8 cellular contexts compared by ENCODE assay signal in genomic region chr12:88579941-88580871, GRCh38. TPM values are rescaled to one million over a fixed set of nuclear protein-coding genes. Genes with fewer than 3 reads are reported as not detected.
DNase-seq lines count a peak whose midpoint lies in the region; ATAC-seq, FAIRE-seq and TF ChIP-seq lines count a peak whose summit lies in the region.

A gene with protein sequence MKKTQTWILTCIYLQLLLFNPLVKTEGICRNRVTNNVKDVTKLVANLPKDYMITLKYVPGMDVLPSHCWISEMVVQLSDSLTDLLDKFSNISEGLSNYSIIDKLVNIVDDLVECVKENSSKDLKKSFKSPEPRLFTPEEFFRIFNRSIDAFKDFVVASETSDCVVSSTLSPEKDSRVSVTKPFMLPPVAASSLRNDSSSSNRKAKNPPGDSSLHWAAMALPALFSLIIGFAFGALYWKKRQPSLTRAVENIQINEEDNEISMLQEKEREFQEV (minus strand): TSS chr12:88580471. CDS start chr12:88580278, 193 bp downstream.

- H3K4me3 ChIP-seq in ectodermal cell (ENCODE audit: insufficient read depth, low read depth, low read length) (peak within 1 kb of the TSS; percentile 62), liver (ENCODE audit: low read depth in 1 of 3, low read length in 3 of 3) (peak within 1 kb of the TSS; percentile 56 to 83 (median 69))

- no peaks in the 10 kb centered on the region for H3K9me3 ChIP-seq in ectodermal cell (ENCODE audit: control insufficient read depth, low read length)
- no peaks in the 10 kb centered on the region for H3K9me3 ChIP-seq in liver (ENCODE audit: control insufficient read depth in 4 of 4, low read length in 3 of 4)

- no peak for FAIRE-seq in GM12891 (lab: Jason Lieb, UNC)

- no peaks in the 10 kb centered on the region for H3K36me3 Mint-ChIP-seq in T-helper 1 cell treated with Interleukin-12 subunit alpha and Interleukin-12 subunit beta and Interleukin-4 antibody, amounts not matched to agents 30 μg/mL and 1 μg/mL, for 36 hours (ENCODE audit: low read depth)

- H3K4me3 Mint-ChIP-seq in T-helper 1 cell treated with Interleukin-12 subunit alpha and Interleukin-12 subunit beta and Interleukin-4 antibody, amounts not matched to agents 30 μg/mL and 1 μg/mL, for 36 hours: peak within 1 kb of the TSS; percentile 57

- H3K4me1 ChIP-seq in ectodermal cell (ENCODE audit: control insufficient read depth, insufficient read depth, low read length) (peaks cover 6% of the 10 kb centered on the region), liver (ENCODE audit: control insufficient read depth in 4 of 4, insufficient read depth in 4 of 4, low read length in 3 of 4) (peaks cover 0 to 18% (median 14%) of the 10 kb centered on the region in 4 donors)

- TF ChIP-seq POLR2A in GM12891 (IDR thresholded peaks at IDR 0.05; ENCODE audit: low read depth, low read length): no peak

- H3K36me3 ChIP-seq in ectodermal cell (ENCODE audit: control insufficient read depth, insufficient read depth, low read length) (no peaks in the 10 kb centered on the region), liver (ENCODE audit: control insufficient read depth in 4 of 4, insufficient read depth in 3 of 4, low read depth in 1 of 4, low read length in 3 of 4) (no peaks in the 10 kb centered on the region)

- H3K27ac Mint-ChIP-seq in T-helper 1 cell treated with Interleukin-12 subunit alpha and Interleukin-12 subunit beta and Interleukin-4 antibody, amounts not matched to agents 30 μg/mL and 1 μg/mL, for 36 hours: no peak within 1 kb of the TSS

- ATAC-seq in HG02610 (IDR thresholded peaks at IDR 0.05; ENCODE audit: unreplicated experiment): peak; percentile 79
- no peak for ATAC-seq in HG03439 (IDR thresholded peaks at IDR 0.05; ENCODE audit: unreplicated experiment)

- TF ChIP-seq RAD21 in liver (IDR thresholded peaks at IDR 0.05): peak; percentile 61 to 66

- DNase-seq in GM12891 (ENCODE audit: insufficient read length, low spot score) (peak; percentile 35), NCI-H1436 treated with DMSO at 0.1 percent for 48 hours (lab: John Stamatoyannopoulos, UW) (peak; percentile 50)
- DNase-seq in stimulated activated CD8-positive, alpha-beta memory T cell treated with anti-CD3 and anti-CD28 coated beads, Interleukin-4, amount 100 ng/mL, for 48 hours: peak; percentile 47

- peak within 1 kb of the TSS in 1 of 2 donors; percentile 19 for H3K9ac ChIP-seq in liver (ENCODE audit: low read depth in 1 of 2, low read length in 2 of 2)

- H3K27me3 ChIP-seq in ectodermal cell (ENCODE audit: control insufficient read depth, insufficient read depth, low read length, poor library complexity, severe bottlenecking) (peaks cover 62% of the 10 kb centered on the region), liver (ENCODE audit: control insufficient read depth in 4 of 4, insufficient read depth in 4 of 4, low read length in 3 of 4) (no peaks in the 10 kb centered on the region)

- H3K9me3 Mint-ChIP-seq in T-helper 1 cell treated with Interleukin-12 subunit alpha and Interleukin-12 subunit beta and Interleukin-4 antibody, amounts not matched to agents 30 μg/mL and 1 μg/mL, for 36 hours: no peaks in the 10 kb centered on the region

- H3K27ac ChIP-seq in ectodermal cell (ENCODE audit: insufficient read depth, low read depth, low read length, poor library complexity, severe bottlenecking): peak within 1 kb of the TSS; percentile 19
- peak within 1 kb of the TSS; percentile 25 to 70 for H3K27ac ChIP-seq in liver (ENCODE audit: low read depth in 1 of 2, low read length in 2 of 2)

- peaks cover 55% of the 10 kb centered on the region for H3K27me3 Mint-ChIP-seq in T-helper 1 cell treated with Interleukin-12 subunit alpha and Interleukin-12 subunit beta and Interleukin-4 antibody, amounts not matched to agents 30 μg/mL and 1 μg/mL, for 36 hours (ENCODE audit: low read depth)

- no peak for TF ChIP-seq CTCF in liver (IDR thresholded peaks at IDR 0.05; ENCODE audit: low read depth, low read length, missing input control)

- WGBS in ectodermal cell, 2 experiments: 0% methylated on average over 76 of the region's 76 CpGs
- under 1% methylated on average over 76 of the region's 76 CpGs for WGBS in liver

- peaks cover 3% of the 10 kb centered on the region for H3K4me1 Mint-ChIP-seq in T-helper 1 cell treated with Interleukin-12 subunit alpha and Interleukin-12 subunit beta and Interleukin-4 antibody, amounts not matched to agents 30 μg/mL and 1 μg/mL, for 36 hours (ENCODE audit: low read depth)

TF ChIP-seq in GM12891, 5 proteins besides CTCF, POLR2A, EP300 and RAD21:
- TF ChIP-seq POU2F2 (IDR thresholded peaks at IDR 0.05; ENCODE audit: low read depth, low read length) (no peak), TAF1 (IDR thresholded peaks at IDR 0.05; ENCODE audit: low read depth, low read length) (no peak), PAX5 (IDR thresholded peaks at IDR 0.05; ENCODE audit: insufficient read depth, low read length, severe bottlenecking) (no peak), SPI1 (IDR thresholded peaks at IDR 0.05; ENCODE audit: low read depth, low read length) (no peak), POLR2AphosphoS5 (IDR thresholded peaks at IDR 0.05; ENCODE audit: low read depth, low read length) (no peak)

TF ChIP-seq in liver, 16 proteins besides CTCF, POLR2A, EP300 and RAD21:
- TF ChIP-seq JUND (IDR thresholded peaks at IDR 0.05): no peak
- TF ChIP-seq EGR1 (IDR thresholded peaks at IDR 0.05; ENCODE audit: low read depth in 2 of 2): no peak
- no peak for TF ChIP-seq HNF4A (conservative IDR thresholded peaks at IDR 0.05)
- TF ChIP-seq, protein P1, sequence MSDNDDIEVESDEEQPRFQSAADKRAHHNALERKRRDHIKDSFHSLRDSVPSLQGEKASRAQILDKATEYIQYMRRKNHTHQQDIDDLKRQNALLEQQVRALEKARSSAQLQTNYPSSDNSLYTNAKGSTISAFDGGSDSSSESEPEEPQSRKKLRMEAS (IDR thresholded peaks at IDR 0.05): no peak
- TF ChIP-seq HNF4G (IDR thresholded peaks at IDR 0.05): no peak
- TF ChIP-seq, protein P2, sequence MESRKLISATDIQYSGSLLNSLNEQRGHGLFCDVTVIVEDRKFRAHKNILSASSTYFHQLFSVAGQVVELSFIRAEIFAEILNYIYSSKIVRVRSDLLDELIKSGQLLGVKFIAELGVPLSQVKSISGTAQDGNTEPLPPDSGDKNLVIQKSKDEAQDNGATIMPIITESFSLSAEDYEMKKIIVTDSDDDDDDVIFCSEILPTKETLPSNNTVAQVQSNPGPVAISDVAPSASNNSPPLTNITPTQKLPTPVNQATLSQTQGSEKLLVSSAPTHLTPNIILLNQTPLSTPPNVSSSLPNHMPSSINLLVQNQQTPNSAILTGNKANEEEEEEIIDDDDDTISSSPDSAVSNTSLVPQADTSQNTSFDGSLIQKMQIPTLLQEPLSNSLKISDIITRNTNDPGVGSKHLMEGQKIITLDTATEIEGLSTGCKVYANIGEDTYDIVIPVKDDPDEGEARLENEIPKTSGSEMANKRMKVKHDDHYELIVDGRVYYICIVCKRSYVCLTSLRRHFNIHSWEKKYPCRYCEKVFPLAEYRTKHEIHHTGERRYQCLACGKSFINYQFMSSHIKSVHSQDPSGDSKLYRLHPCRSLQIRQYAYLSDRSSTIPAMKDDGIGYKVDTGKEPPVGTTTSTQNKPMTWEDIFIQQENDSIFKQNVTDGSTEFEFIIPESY (IDR thresholded peaks at IDR 0.05): no peak
- TF ChIP-seq NR2F2 (IDR thresholded peaks at IDR 0.05): no peak
- no peak for TF ChIP-seq RXRA (IDR thresholded peaks at IDR 0.05)
- TF ChIP-seq, protein P3, sequence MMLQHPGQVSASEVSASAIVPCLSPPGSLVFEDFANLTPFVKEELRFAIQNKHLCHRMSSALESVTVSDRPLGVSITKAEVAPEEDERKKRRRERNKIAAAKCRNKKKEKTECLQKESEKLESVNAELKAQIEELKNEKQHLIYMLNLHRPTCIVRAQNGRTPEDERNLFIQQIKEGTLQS (IDR thresholded peaks at IDR 0.05): no peak
- TF ChIP-seq SP1 (IDR thresholded peaks at IDR 0.05): peak; percentile 15
- TF ChIP-seq GABPA (IDR thresholded peaks at IDR 0.05 in 1 of 2, conservative IDR thresholded peaks at IDR 0.05 in 1 of 2): no peak
- TF ChIP-seq, protein P4, sequence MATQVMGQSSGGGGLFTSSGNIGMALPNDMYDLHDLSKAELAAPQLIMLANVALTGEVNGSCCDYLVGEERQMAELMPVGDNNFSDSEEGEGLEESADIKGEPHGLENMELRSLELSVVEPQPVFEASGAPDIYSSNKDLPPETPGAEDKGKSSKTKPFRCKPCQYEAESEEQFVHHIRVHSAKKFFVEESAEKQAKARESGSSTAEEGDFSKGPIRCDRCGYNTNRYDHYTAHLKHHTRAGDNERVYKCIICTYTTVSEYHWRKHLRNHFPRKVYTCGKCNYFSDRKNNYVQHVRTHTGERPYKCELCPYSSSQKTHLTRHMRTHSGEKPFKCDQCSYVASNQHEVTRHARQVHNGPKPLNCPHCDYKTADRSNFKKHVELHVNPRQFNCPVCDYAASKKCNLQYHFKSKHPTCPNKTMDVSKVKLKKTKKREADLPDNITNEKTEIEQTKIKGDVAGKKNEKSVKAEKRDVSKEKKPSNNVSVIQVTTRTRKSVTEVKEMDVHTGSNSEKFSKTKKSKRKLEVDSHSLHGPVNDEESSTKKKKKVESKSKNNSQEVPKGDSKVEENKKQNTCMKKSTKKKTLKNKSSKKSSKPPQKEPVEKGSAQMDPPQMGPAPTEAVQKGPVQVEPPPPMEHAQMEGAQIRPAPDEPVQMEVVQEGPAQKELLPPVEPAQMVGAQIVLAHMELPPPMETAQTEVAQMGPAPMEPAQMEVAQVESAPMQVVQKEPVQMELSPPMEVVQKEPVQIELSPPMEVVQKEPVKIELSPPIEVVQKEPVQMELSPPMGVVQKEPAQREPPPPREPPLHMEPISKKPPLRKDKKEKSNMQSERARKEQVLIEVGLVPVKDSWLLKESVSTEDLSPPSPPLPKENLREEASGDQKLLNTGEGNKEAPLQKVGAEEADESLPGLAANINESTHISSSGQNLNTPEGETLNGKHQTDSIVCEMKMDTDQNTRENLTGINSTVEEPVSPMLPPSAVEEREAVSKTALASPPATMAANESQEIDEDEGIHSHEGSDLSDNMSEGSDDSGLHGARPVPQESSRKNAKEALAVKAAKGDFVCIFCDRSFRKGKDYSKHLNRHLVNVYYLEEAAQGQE (IDR thresholded peaks at IDR 0.05): peak; percentile 86
- TF ChIP-seq FOXA1 (IDR thresholded peaks at IDR 0.05): no peak
- no peak for TF ChIP-seq FOXA2 (IDR thresholded peaks at IDR 0.05)
- TF ChIP-seq TAF1 (conservative IDR thresholded peaks at IDR 0.05): peak; percentile 48
- TF ChIP-seq YY1 (IDR thresholded peaks at IDR 0.05): peak; percentile 46

RNA-seq across cellular contexts. Expression of the gene that starts here (rescaled TPM):
- 0.01 TPM for polyA plus RNA-seq in GM12891 (2012; ENCODE audit: low read depth, missing spikeins)
- polyA plus RNA-seq in ectodermal cell (2013, experiment 1 of 4): 9.2 TPM
- polyA plus RNA-seq in ectodermal cell (2013, experiment 2 of 4): 7.7 TPM
- polyA plus RNA-seq in ectodermal cell (2013, experiment 3 of 4): 6.4 TPM
- 8.2 TPM for polyA plus RNA-seq in ectodermal cell (2013, experiment 4 of 4)
- 1 to 10 TPM; 1.2 to 3.0 TPM for total RNA-seq in liver
- polyA plus RNA-seq in liver: under 1 TPM; 0.39 to 0.56 TPM
